Comparison of ENCODE assay signal across 8 cellular contexts in genomic region chr20:37521091-37521771, GRCh38. TPM values are rescaled to one million over a fixed set of nuclear protein-coding genes. Genes with fewer than 3 reads are reported as not detected.
DNase-seq lines count a peak whose midpoint lies in the region; ATAC-seq and TF ChIP-seq lines count a peak whose summit lies in the region.

Gene NNAT (plus strand): TSS chr20:37521250. CDS start chr20:37521332, 82 bp downstream.

- H3K4me3 Mint-ChIP-seq in activated T-helper 17 cell treated with anti-CD3 and anti-CD28 coated beads, Interleukin-2, amount 50 U/mL, for 72 hours: peak within 1 kb of the TSS; percentile 38

- POLR2A ChIA-PET in HEK293 (lab: Yijun Ruan, JAX): no interaction called here

- peaks cover 97% of the 10 kb centered on the region for H3K79me2 ChIP-seq in hepatocyte

- TF ChIP-seq CTCF in HEK293 (tag by site-specific recombination; IDR thresholded peaks at IDR 0.05) (no peak), hepatocyte (IDR thresholded peaks at IDR 0.05; ENCODE audit: poor library complexity) (no peak), gastrocnemius medialis (IDR thresholded peaks at IDR 0.05 in 4 of 5, conservative IDR thresholded peaks at IDR 0.05 in 1 of 5) (no peak)

- DNase-seq in hepatocyte (ENCODE audit: low spot score): no peak
- no peak for DNase-seq in gastrocnemius medialis
- DNase-seq in effector CD8-positive, alpha-beta T cell (lab: John Stamatoyannopoulos, UW): no peak
- DNase-seq in NCI-H1092 (lab: John Stamatoyannopoulos, UW): no peak
- DNase-seq in NCI-H69 (lab: John Stamatoyannopoulos, UW): no peak

- in situ Hi-C loops in gastrocnemius medialis (cut with MboI; ENCODE audit: low sequenced_read_pairs in 4 of 4): no loop called here

- no peaks in the 10 kb centered on the region for H3K27me3 Mint-ChIP-seq in activated T-helper 17 cell treated with anti-CD3 and anti-CD28 coated beads, Interleukin-2, amount 50 U/mL, for 72 hours

- H3K27ac Mint-ChIP-seq in activated T-helper 17 cell treated with anti-CD3 and anti-CD28 coated beads, Interleukin-2, amount 50 U/mL, for 72 hours: no peak within 1 kb of the TSS

- ATAC-seq in activated T-helper 17 cell treated with anti-CD3 and anti-CD28 coated beads, Interleukin-2, amount 50 U/mL, for 72 hours (replicated peaks): no peak
- no peak for ATAC-seq in gastrocnemius medialis
- ATAC-seq in HG02571 (IDR thresholded peaks at IDR 0.05; ENCODE audit: unreplicated experiment): no peak

- H3K4me1 ChIP-seq in HEK293 (ENCODE audit: control insufficient read depth, insufficient read depth, low read length): peaks cover 13% of the 10 kb centered on the region
- peaks cover 60% of the 10 kb centered on the region for H3K4me1 ChIP-seq in hepatocyte (ENCODE audit: insufficient read depth)
- peaks cover 88 to 94% of the 10 kb centered on the region in 2 donors for H3K4me1 ChIP-seq in gastrocnemius medialis

- intact Hi-C loops in gastrocnemius medialis (cut with DNase I; ENCODE audit: low total_unique reads): loop anchor here (5.0 to 10.0 kb wide), 3 partner anchors 426 to 1056 kb away; partner anchors contain the start of gene RBL1

- H3K36me3 ChIP-seq in HEK293 (ENCODE audit: control insufficient read depth in 2 of 2, insufficient read depth in 1 of 2, low read length in 2 of 2): peaks cover 0 to 5% of the 10 kb centered on the region in 2 experiments; a peak in 1 of 3 replicates
- H3K36me3 ChIP-seq in hepatocyte (replicated peaks; ENCODE audit: insufficient read depth, low read depth): no peaks in the 10 kb centered on the region
- H3K36me3 ChIP-seq in gastrocnemius medialis: peaks cover 0 to 14% of the 10 kb centered on the region in 2 donors

- H3K9me3 ChIP-seq in HEK293 (ENCODE audit: control insufficient read depth, insufficient read depth, low read depth, low read length) (no peaks in the 10 kb centered on the region), hepatocyte (ENCODE audit: low read depth) (no peaks in the 10 kb centered on the region), gastrocnemius medialis (no peaks in the 10 kb centered on the region)

- no peak within 1 kb of the TSS for H3K4me2 ChIP-seq in hepatocyte

- TF ChIP-seq POLR2A in gastrocnemius medialis (IDR thresholded peaks at IDR 0.05): no peak

- no peaks in the 10 kb centered on the region for H3K9me2 ChIP-seq in hepatocyte (replicated peaks; ENCODE audit: insufficient read depth)

- no peak within 1 kb of the TSS for H3K4me3 ChIP-seq in HEK293 (ENCODE audit: low read depth, low read length)
- H3K4me3 ChIP-seq in hepatocyte: no peak within 1 kb of the TSS
- H3K4me3 ChIP-seq in gastrocnemius medialis: peak within 1 kb of the TSS; percentile 44 to 100 (median 79)

- no peak within 1 kb of the TSS for H2AFZ ChIP-seq in hepatocyte

- no peaks in the 10 kb centered on the region for H3K9me3 Mint-ChIP-seq in activated T-helper 17 cell treated with anti-CD3 and anti-CD28 coated beads, Interleukin-2, amount 50 U/mL, for 72 hours

- H4K20me1 ChIP-seq in hepatocyte (ENCODE audit: insufficient read depth, poor library complexity, severe bottlenecking): peaks cover 72% of the 10 kb centered on the region

- H3K36me3 Mint-ChIP-seq in activated T-helper 17 cell treated with anti-CD3 and anti-CD28 coated beads, Interleukin-2, amount 50 U/mL, for 72 hours (ENCODE audit: low read depth): peaks cover 28% of the 10 kb centered on the region

- CTCF ChIA-PET in HEK293 (lab: Yijun Ruan, JAX): no interaction called here

- H3K27ac ChIP-seq in HEK293 (ENCODE audit: extremely low read depth, low read depth, low read length): no peak within 1 kb of the TSS
- peak within 1 kb of the TSS; percentile 78 for H3K27ac ChIP-seq in hepatocyte
- H3K27ac ChIP-seq in gastrocnemius medialis: peak within 1 kb of the TSS; percentile 98 to 100 (median 98)

- WGBS in hepatocyte (ENCODE audit: low lambda C conversion rate, missing lambda C conversion rate): 99% methylated on average over 69 of the region's 69 CpGs

- H3K4me1 Mint-ChIP-seq in activated T-helper 17 cell treated with anti-CD3 and anti-CD28 coated beads, Interleukin-2, amount 50 U/mL, for 72 hours: peaks cover 33% of the 10 kb centered on the region

- H3K27me3 ChIP-seq in hepatocyte (no peaks in the 10 kb centered on the region), gastrocnemius medialis (no peaks in the 10 kb centered on the region)

TF ChIP-seq in HEK293, 187 proteins besides CTCF, POLR2A, EP300 and RAD21:
- TF ChIP-seq ZBTB10 (tag by site-specific recombination; IDR thresholded peaks at IDR 0.05): no peak
- peak; percentile 52; the same call in 1 of the 2 replicates for TF ChIP-seq ZNF202 (tag by site-specific recombination; IDR thresholded peaks at IDR 0.05; ENCODE audit: borderline replicate concordance)
TF ChIP-seq in HEK293: peak in this region for 1.

RNA-seq across cellular contexts. Expression of gene NNAT, which starts in this region (rescaled TPM):
- under 1 TPM in 1 of 2 donors, not detected in 1; 0.66 TPM for total RNA-seq in activated T-helper 17 cell treated with anti-CD3 and anti-CD28 coated beads, Interleukin-2, amount 50 U/mL, for 72 hours
- total RNA-seq in hepatocyte (not detected in 2 replicates), gastrocnemius medialis (1 to 10 TPM in 3 of 4 donors, not detected in 1; 1.2 to 4.4 (median 2.4) TPM)
- polyA plus RNA-seq in hepatocyte: 0.43 and 1.1 TPM in 2 replicates

Comparison
In these comparisons a context has a peak if more than half of its experiments do, and no peak if none do; other contexts are left out.
1. H3K4me3 ChIP-seq: peak in gastrocnemius medialis (4 of 4); none in HEK293 (single experiment) and hepatocyte (single experiment).